In genomic region chr13:36163809-36164308, GRCh38 we compare ENCODE assay signal across 8 cellular contexts. TPM values are rescaled to one million over a fixed set of nuclear protein-coding genes. Genes with fewer than 3 reads are reported as not detected.
DNase-seq lines count a peak whose midpoint lies in the region; ATAC-seq, FAIRE-seq and TF ChIP-seq lines count a peak whose summit lies in the region.

No MANE protein-coding gene starts in this region.

- 47 to 51% methylated on average over 7 of the region's 7 CpGs for WGBS in pancreas, 2 donors

- H3K27ac ChIP-seq in pancreas: no peak overlapping the region

- no peak for TF ChIP-seq CTCF in chondrocyte (IDR thresholded peaks at IDR 0.05)
- no peak for TF ChIP-seq CTCF in pancreas (IDR thresholded peaks at IDR 0.05)

- H3K36me3 Mint-ChIP-seq in chondrocyte (ENCODE audit: low read depth): peaks cover 4% of the 10 kb centered on the region

- H3K4me3 ChIP-seq in pancreas: no peak overlapping the region

- H3K27me3 ChIP-seq in pancreas: no peaks in the 10 kb centered on the region

- peaks cover 24% of the 10 kb centered on the region for H3K4me1 Mint-ChIP-seq in chondrocyte (ENCODE audit: low read depth)

- intact Hi-C loops in pancreas (cut with DNase I): no loop called here

- H3K36me3 ChIP-seq in pancreas: no peaks in the 10 kb centered on the region

- H3K4me3 Mint-ChIP-seq in chondrocyte (ENCODE audit: unreplicated experiment): no peak overlapping the region

- no peaks in the 10 kb centered on the region for H3K4me1 ChIP-seq in pancreas

- peaks cover 30% of the 10 kb centered on the region for H3K27me3 Mint-ChIP-seq in chondrocyte (ENCODE audit: low read depth)

- ATAC-seq in pancreas (peak; percentile 53 to 85 (median 70)), GM18867 (IDR thresholded peaks at IDR 0.05; ENCODE audit: unreplicated experiment) (no peak), GM21360 (IDR thresholded peaks at IDR 0.05; ENCODE audit: unreplicated experiment) (no peak)

- no peaks in the 10 kb centered on the region for H3K9me3 ChIP-seq in pancreas

- H3K9me3 Mint-ChIP-seq in chondrocyte (ENCODE audit: low read depth): no peaks in the 10 kb centered on the region

- DNase-seq in EH (ENCODE audit: low read depth) (peak; percentile 98), NCI-H226 (peak; percentile 89), chondrocyte (ENCODE audit: low spot score) (no peak), pancreas (peak; percentile 33 to 76 (median 69)), cortex of kidney (lab: John Stamatoyannopoulos, UW) (no peak), HPDE6-E6E7 (ENCODE audit: extremely low spot score) (no peak)

- peak overlapping the region; percentile 82 for H3K27ac Mint-ChIP-seq in chondrocyte (ENCODE audit: unreplicated experiment)

- no peak for FAIRE-seq in pancreas (lab: Jason Lieb, UNC)

RNA-seq across cellular contexts. Expression of gene DCLK1, which starts 32.7 kb away (rescaled TPM):
- total RNA-seq in chondrocyte (7.3 to 25.8 TPM (median 7.9 TPM) in 3 replicates), pancreas (10 to 100 TPM in 1 of 6 donors, 1 to 10 TPM in 2, under 1 TPM in 3; 0.67 to 10.1 (median 2.1) TPM)
- polyA plus RNA-seq in pancreas: 1 to 10 TPM in 1 of 2 donors, under 1 TPM in 1; 0.68 to 2.5 TPM

RNA-seq across cellular contexts. Expression of gene SOHLH2, which starts 50.5 kb away (rescaled TPM):
- 0.15 to 0.19 TPM in 2 of 3 replicates, not detected in the other for total RNA-seq in chondrocyte
- under 1 TPM in 2 of 6 donors, not detected in 4; 0.08 to 0.12 TPM for total RNA-seq in pancreas
- polyA plus RNA-seq in pancreas: under 1 TPM in 1 of 2 donors, not detected in 1; 0.05 TPM

Comparison
In these comparisons a context has a peak if more than half of its experiments do, and no peak if none do; other contexts are left out.
1. DNase-seq: peak in EH (single experiment), NCI-H226 (single experiment) and pancreas (6 of 6); none in chondrocyte (single experiment), cortex of kidney (single experiment) and HPDE6-E6E7 (single experiment).
2. ATAC-seq: peak in pancreas (4 of 4); none in GM18867 (single experiment) and GM21360 (single experiment).